In genomic region chr12:89352242-89352491, GRCh38 we compare ENCODE assay signal across 8 cellular contexts. TPM values are rescaled to one million over a fixed set of nuclear protein-coding genes. Genes with fewer than 3 reads are reported as not detected.
DNase-seq lines count a peak whose midpoint lies in the region; ATAC-seq, FAIRE-seq and TF ChIP-seq lines count a peak whose summit lies in the region.

No MANE protein-coding gene starts in this region.

- TF ChIP-seq POLR2A in gastroesophageal sphincter (IDR thresholded peaks at IDR 0.05) = peak in 1 of 2 donors; percentile 94

- H3K27me3 ChIP-seq in SK-N-SH (ENCODE audit: insufficient read depth) (no peaks in the 10 kb centered on the region), gastroesophageal sphincter (no peaks in the 10 kb centered on the region)

- peaks cover 30 to 32% of the 10 kb centered on the region in 2 experiments for H3K36me3 ChIP-seq in SK-N-SH (replicated peaks in 1 of 2; ENCODE audit: control insufficient read depth in 1 of 2, insufficient read depth in 2 of 2, low read length in 1 of 2)
- H3K36me3 ChIP-seq in gastroesophageal sphincter = peaks cover 0 to 18% of the 10 kb centered on the region in 2 donors

- peaks cover 23 to 44% of the 10 kb centered on the region in 2 experiments; a peak in 3 of 4 replicates for H3K4me1 ChIP-seq in SK-N-SH (ENCODE audit: control insufficient read depth in 1 of 2, insufficient read depth in 2 of 2, low read depth in 1 of 2, low read length in 1 of 2)
- peaks cover 0 to 61% (median 8%) of the 10 kb centered on the region in 3 donors for H3K4me1 ChIP-seq in gastroesophageal sphincter

- H3K4me3 ChIP-seq in SK-N-SH (ENCODE audit: low read depth in 2 of 2, low read length in 1 of 2) (peak overlapping the region; percentile 94 to 99), gastroesophageal sphincter (peak overlapping the region; percentile 82 to 86), skin epidermis (peak overlapping the region; percentile 65 to 87 (median 77))

- POLR2A ChIA-PET in SK-N-SH (lab: Yijun Ruan, JAX) = interaction anchor here (0.6 to 2.4 kb wide), 21 partner anchors 11 to 335 kb away, joined by 3 to 11 read pairs (median 4); no protein-coding TSS in a partner anchor

- H3K9ac ChIP-seq in SK-N-SH = peak overlapping the region; percentile 95

- no peak overlapping the region for H2AFZ ChIP-seq in SK-N-SH (ENCODE audit: low read depth)

- no peak for FAIRE-seq in D721Med (lab: Jason Lieb, UNC)

- DNase-seq in NCI-H1092 (lab: John Stamatoyannopoulos, UW) (peak; percentile 57), NCI-H1092 treated with DMSO at 0.1 percent for 48 hours (lab: John Stamatoyannopoulos, UW) (no peak), SK-N-SH (no peak), D721Med (ENCODE audit: insufficient read length, low spot score) (no peak)
- no peak for DNase-seq in stimulated activated CD4-positive, alpha-beta T cell treated with anti-CD3 and anti-CD28 coated beads, Interleukin-2, amount 100 ng/mL, for 48 hours

- H3K9me3 ChIP-seq in SK-N-SH (no peaks in the 10 kb centered on the region), gastroesophageal sphincter (no peaks in the 10 kb centered on the region)

- peak overlapping the region; percentile 98 to 99 for H3K27ac ChIP-seq in SK-N-SH (ENCODE audit: low read depth in 2 of 2, low read length in 1 of 2)
- peak overlapping the region; percentile 74 to 99 (median 99) for H3K27ac ChIP-seq in gastroesophageal sphincter
- peak overlapping the region; percentile 69 to 100 (median 95) for H3K27ac ChIP-seq in skin epidermis

- under 1% methylated on average over 10 of the region's 10 CpGs for WGBS in SK-N-SH (ENCODE audit: low lambda C conversion rate)
- 0% methylated on average over 6 of the region's 10 CpGs; no CpG with 5 or more reads in 1 of the 2 donors for WGBS in gastroesophageal sphincter (ENCODE audit: low coverage in 1 of 2), 2 donors

- peaks cover 49% of the 10 kb centered on the region for H4K20me1 ChIP-seq in SK-N-SH (ENCODE audit: insufficient read depth)

- TF ChIP-seq CTCF in SK-N-SH (IDR thresholded peaks at IDR 0.05) (no peak), gastroesophageal sphincter (IDR thresholded peaks at IDR 0.05) (no peak), D721Med (IDR thresholded peaks at IDR 0.05; ENCODE audit: insufficient read depth, missing control alignments) (no peak)

- no peak for TF ChIP-seq RAD21 in SK-N-SH (IDR thresholded peaks at IDR 0.05; ENCODE audit: low read length)

- TF ChIP-seq EP300 in SK-N-SH (IDR thresholded peaks at IDR 0.05; ENCODE audit: borderline replicate concordance in 1 of 2, low read depth in 1 of 2, low read length in 1 of 2) (no peak), gastroesophageal sphincter (IDR thresholded peaks at IDR 0.05) (no peak)

- ATAC-seq in gastroesophageal sphincter (no peak), HG02798 (IDR thresholded peaks at IDR 0.05; ENCODE audit: poor library complexity, unreplicated experiment) (no peak)

- H3K9me2 ChIP-seq in SK-N-SH = no peaks in the 10 kb centered on the region

- H3K4me2 ChIP-seq in SK-N-SH = peak overlapping the region; percentile 86

- CTCF ChIA-PET in SK-N-SH (lab: Yijun Ruan, JAX) = interaction anchor here (0.7 to 2.7 kb wide), 13 partner anchors 14 to 335 kb away, joined by 3 to 14 read pairs (median 3); partner anchors contain the start of gene GALNT4

- peaks cover 11% of the 10 kb centered on the region for H3F3A ChIP-seq in SK-N-SH (replicated peaks; ENCODE audit: insufficient read depth)

- H3K79me2 ChIP-seq in SK-N-SH (ENCODE audit: insufficient read depth) = peaks cover 81% of the 10 kb centered on the region

TF ChIP-seq in SK-N-SH, 30 proteins besides CTCF, POLR2A, EP300 and RAD21:
- TF ChIP-seq SMC3 (IDR thresholded peaks at IDR 0.05; ENCODE audit: low read depth, low read length) (no peak), EZH2phosphoT487 (IDR thresholded peaks at IDR 0.05; ENCODE audit: borderline replicate concordance, low read depth) (no peak), NRF1 (IDR thresholded peaks at IDR 0.05; ENCODE audit: low read depth, low read length) (peak; percentile 63; the same call in 1 of the 2 replicates), TEAD4 (IDR thresholded peaks at IDR 0.05; ENCODE audit: borderline replicate concordance, insufficient read depth) (no peak), POLR2AphosphoS5 (IDR thresholded peaks at IDR 0.05; ENCODE audit: low read depth, low read length) (peak; percentile 99), YY1 (IDR thresholded peaks at IDR 0.05; ENCODE audit: low read depth) (no peak), REST (IDR thresholded peaks at IDR 0.05; ENCODE audit: low read depth, low read length) (no peak), TCF12 (IDR thresholded peaks at IDR 0.05) (no peak), FOXM1 (IDR thresholded peaks at IDR 0.05; ENCODE audit: low read depth) (no peak), USF2 (IDR thresholded peaks at IDR 0.05; ENCODE audit: borderline replicate concordance, low read depth, low read length) (no peak), USF1 (IDR thresholded peaks at IDR 0.05; ENCODE audit: borderline replicate concordance, low read depth) (no peak), IRF3 (IDR thresholded peaks at IDR 0.05; ENCODE audit: low read depth, low read length) (no peak), SIN3A (IDR thresholded peaks at IDR 0.05; ENCODE audit: borderline replicate concordance, low read depth, low read length) (peak; percentile 80), ELF1 (IDR thresholded peaks at IDR 0.05) (no peak)

RNA-seq across cellular contexts. Expression of gene DUSP6, which starts 0.1 kb away (rescaled TPM):
- 64.8 and 71.4 TPM in 2 replicates for polyA plus RNA-seq in SK-N-SH (2012; rRNA removed)
- polyA plus RNA-seq in SK-N-SH (2012; cell fraction: cytosol; rRNA removed) = 37.6 and 45.0 TPM in 2 replicates
- polyA plus RNA-seq in SK-N-SH (2012; cell fraction: nucleus; rRNA removed) = 225 and 270 TPM in 2 replicates
- 10 to 100 TPM; 52.8 to 73.8 (median 58.5) TPM for total RNA-seq in gastroesophageal sphincter
